19 cellular contexts compared by ENCODE assay signal in genomic region chr2:9441556-9441955, GRCh38.
"Had no signal": no experiment of that assay in that cellular context is flagged by ENCODE, and none has a peak within 500 bp of the region (broad histone marks: within the 10 kb centered on the region; RNA-seq: fewer than 3 reads in every experiment).

No MANE protein-coding gene starts in this region.

- DNase-seq: activated B cell treated with CpG ODN at 0.5 μM for 24 hours; activated CD4-positive, alpha-beta T cell treated with anti-CD3 and anti-CD28 coated beads, Interleukin-2, amount 10 ng/mL, durations not matched to agents 24 days and 14 days; activated CD8-positive, alpha-beta memory T cell treated with anti-CD3 and anti-CD28 coated beads, Interleukin-2, amount 50 U/mL, for 4 hours; activated CD8-positive, alpha-beta T cell treated with anti-CD3 and anti-CD28 coated beads, Interleukin-2, amount 10 ng/mL, durations not matched to agents 7 days and 5 days; foreskin fibroblast; immature natural killer cell; left colon; lower lobe of right lung; midbrain; stimulated activated CD4-positive, alpha-beta T cell treated with anti-CD3 and anti-CD28 coated beads, Interleukin-4, amount 100 ng/mL, for 4 hours; stimulated activated CD8-positive, alpha-beta memory T cell treated with anti-CD3 and anti-CD28 coated beads, Interleukin-4, amount 100 ng/mL, for 48 hours; stimulated activated naive CD4-positive, alpha-beta T cell treated with Interleukin-2 at 50 U/mL for 16 hours; T-helper 2 cell; testis; upper lobe of left lung had no signal

- H3K4me1 ChIP-seq: ascending aorta, lower lobe of right lung, right atrium auricular region, testis, upper lobe of left lung had no signal

- H3K4me3 ChIP-seq: ascending aorta, lower lobe of right lung, right atrium auricular region, skin epidermis, testis, upper lobe of left lung had no signal

- H3K27me3 ChIP-seq: ascending aorta, neutrophil, right atrium auricular region, testis, upper lobe of left lung had no signal

- H3K27ac ChIP-seq: ascending aorta, lower lobe of right lung, neutrophil, right atrium auricular region, skin epidermis, testis, upper lobe of left lung had no signal

- ATAC-seq: activated CD8-positive, alpha-beta T cell treated with anti-CD3 and anti-CD28 coated beads, Interleukin-2, amount 10 ng/mL, durations not matched to agents 7 days and 5 days; left colon; lower lobe of right lung had no signal

- H3K9me3 ChIP-seq: ascending aorta, lower lobe of right lung, neutrophil, right atrium auricular region, testis, upper lobe of left lung had no signal
